In genomic region chr2:20050104-20050711, GRCh38 we compare ENCODE assay signal across 1 cellular context.
TF ChIP-seq lines count a peak whose summit lies in the region.

No MANE protein-coding gene starts in this region.

TF ChIP-seq in GM12878, 131 proteins besides CTCF, POLR2A, EP300 and RAD21 (continued from another document):
- TF ChIP-seq ZNF687 (IDR thresholded peaks at IDR 0.05) (peak; percentile 10; the same call in 1 of the 2 replicates), GATAD2B (conservative IDR thresholded peaks at IDR 0.05; ENCODE audit: low read depth) (no peak), NFXL1 (IDR thresholded peaks at IDR 0.05; ENCODE audit: borderline replicate concordance) (no peak), FOXK2 (IDR thresholded peaks at IDR 0.05) (no peak), ZZZ3 (IDR thresholded peaks at IDR 0.05; ENCODE audit: control insufficient read depth, insufficient read length, low read depth) (no peak), POU2F2 (IDR thresholded peaks at IDR 0.05; ENCODE audit: borderline replicate concordance, low read depth, low read length) (no peak; the same call in 2 of the 3 replicates), HDGF (IDR thresholded peaks at IDR 0.05) (no peak), RB1 (IDR thresholded peaks at IDR 0.05; ENCODE audit: borderline replicate concordance) (no peak), BMI1 (IDR thresholded peaks at IDR 0.05; ENCODE audit: borderline replicate concordance) (no peak), ZNF622 (IDR thresholded peaks at IDR 0.05) (no peak), CBX5 (IDR thresholded peaks at IDR 0.05; ENCODE audit: low read depth) (0 out of 2 replicates have a peak, but pooled peaks have one; percentile 23), IKZF2 (IDR thresholded peaks at IDR 0.05) (peak; percentile 32 to 48; a peak in 2 of 4 replicates)
- TF ChIP-seq, protein P1, sequence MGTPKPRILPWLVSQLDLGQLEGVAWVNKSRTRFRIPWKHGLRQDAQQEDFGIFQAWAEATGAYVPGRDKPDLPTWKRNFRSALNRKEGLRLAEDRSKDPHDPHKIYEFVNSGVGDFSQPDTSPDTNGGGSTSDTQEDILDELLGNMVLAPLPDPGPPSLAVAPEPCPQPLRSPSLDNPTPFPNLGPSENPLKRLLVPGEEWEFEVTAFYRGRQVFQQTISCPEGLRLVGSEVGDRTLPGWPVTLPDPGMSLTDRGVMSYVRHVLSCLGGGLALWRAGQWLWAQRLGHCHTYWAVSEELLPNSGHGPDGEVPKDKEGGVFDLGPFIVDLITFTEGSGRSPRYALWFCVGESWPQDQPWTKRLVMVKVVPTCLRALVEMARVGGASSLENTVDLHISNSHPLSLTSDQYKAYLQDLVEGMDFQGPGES (IDR thresholded peaks at IDR 0.05), result no peak; the same call in 1 of the 2 replicates
- TF ChIP-seq, protein P2, sequence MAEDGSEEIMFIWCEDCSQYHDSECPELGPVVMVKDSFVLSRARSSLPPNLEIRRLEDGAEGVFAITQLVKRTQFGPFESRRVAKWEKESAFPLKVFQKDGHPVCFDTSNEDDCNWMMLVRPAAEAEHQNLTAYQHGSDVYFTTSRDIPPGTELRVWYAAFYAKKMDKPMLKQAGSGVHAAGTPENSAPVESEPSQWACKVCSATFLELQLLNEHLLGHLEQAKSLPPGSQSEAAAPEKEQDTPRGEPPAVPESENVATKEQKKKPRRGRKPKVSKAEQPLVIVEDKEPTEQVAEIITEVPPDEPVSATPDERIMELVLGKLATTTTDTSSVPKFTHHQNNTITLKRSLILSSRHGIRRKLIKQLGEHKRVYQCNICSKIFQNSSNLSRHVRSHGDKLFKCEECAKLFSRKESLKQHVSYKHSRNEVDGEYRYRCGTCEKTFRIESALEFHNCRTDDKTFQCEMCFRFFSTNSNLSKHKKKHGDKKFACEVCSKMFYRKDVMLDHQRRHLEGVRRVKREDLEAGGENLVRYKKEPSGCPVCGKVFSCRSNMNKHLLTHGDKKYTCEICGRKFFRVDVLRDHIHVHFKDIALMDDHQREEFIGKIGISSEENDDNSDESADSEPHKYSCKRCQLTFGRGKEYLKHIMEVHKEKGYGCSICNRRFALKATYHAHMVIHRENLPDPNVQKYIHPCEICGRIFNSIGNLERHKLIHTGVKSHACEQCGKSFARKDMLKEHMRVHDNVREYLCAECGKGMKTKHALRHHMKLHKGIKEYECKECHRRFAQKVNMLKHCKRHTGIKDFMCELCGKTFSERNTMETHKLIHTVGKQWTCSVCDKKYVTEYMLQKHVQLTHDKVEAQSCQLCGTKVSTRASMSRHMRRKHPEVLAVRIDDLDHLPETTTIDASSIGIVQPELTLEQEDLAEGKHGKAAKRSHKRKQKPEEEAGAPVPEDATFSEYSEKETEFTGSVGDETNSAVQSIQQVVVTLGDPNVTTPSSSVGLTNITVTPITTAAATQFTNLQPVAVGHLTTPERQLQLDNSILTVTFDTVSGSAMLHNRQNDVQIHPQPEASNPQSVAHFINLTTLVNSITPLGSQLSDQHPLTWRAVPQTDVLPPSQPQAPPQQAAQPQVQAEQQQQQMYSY (CRISPR knock-in tag; IDR thresholded peaks at IDR 0.05), result no peak
- TF ChIP-seq, protein P3, sequence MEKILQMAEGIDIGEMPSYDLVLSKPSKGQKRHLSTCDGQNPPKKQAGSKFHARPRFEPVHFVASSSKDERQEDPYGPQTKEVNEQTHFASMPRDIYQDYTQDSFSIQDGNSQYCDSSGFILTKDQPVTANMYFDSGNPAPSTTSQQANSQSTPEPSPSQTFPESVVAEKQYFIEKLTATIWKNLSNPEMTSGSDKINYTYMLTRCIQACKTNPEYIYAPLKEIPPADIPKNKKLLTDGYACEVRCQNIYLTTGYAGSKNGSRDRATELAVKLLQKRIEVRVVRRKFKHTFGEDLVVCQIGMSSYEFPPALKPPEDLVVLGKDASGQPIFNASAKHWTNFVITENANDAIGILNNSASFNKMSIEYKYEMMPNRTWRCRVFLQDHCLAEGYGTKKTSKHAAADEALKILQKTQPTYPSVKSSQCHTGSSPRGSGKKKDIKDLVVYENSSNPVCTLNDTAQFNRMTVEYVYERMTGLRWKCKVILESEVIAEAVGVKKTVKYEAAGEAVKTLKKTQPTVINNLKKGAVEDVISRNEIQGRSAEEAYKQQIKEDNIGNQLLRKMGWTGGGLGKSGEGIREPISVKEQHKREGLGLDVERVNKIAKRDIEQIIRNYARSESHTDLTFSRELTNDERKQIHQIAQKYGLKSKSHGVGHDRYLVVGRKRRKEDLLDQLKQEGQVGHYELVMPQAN (conservative IDR thresholded peaks at IDR 0.05), result 0 out of 2 replicates have a peak, but pooled peaks have one; percentile 23
- TF ChIP-seq, protein P4, sequence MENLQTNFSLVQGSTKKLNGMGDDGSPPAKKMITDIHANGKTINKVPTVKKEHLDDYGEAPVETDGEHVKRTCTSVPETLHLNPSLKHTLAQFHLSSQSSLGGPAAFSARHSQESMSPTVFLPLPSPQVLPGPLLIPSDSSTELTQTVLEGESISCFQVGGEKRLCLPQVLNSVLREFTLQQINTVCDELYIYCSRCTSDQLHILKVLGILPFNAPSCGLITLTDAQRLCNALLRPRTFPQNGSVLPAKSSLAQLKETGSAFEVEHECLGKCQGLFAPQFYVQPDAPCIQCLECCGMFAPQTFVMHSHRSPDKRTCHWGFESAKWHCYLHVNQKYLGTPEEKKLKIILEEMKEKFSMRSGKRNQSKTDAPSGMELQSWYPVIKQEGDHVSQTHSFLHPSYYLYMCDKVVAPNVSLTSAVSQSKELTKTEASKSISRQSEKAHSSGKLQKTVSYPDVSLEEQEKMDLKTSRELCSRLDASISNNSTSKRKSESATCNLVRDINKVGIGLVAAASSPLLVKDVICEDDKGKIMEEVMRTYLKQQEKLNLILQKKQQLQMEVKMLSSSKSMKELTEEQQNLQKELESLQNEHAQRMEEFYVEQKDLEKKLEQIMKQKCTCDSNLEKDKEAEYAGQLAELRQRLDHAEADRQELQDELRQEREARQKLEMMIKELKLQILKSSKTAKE (IDR thresholded peaks at IDR 0.05; ENCODE audit: low read depth, poor library complexity, severe bottlenecking), result peak; percentile 58
- TF ChIP-seq, protein P5, sequence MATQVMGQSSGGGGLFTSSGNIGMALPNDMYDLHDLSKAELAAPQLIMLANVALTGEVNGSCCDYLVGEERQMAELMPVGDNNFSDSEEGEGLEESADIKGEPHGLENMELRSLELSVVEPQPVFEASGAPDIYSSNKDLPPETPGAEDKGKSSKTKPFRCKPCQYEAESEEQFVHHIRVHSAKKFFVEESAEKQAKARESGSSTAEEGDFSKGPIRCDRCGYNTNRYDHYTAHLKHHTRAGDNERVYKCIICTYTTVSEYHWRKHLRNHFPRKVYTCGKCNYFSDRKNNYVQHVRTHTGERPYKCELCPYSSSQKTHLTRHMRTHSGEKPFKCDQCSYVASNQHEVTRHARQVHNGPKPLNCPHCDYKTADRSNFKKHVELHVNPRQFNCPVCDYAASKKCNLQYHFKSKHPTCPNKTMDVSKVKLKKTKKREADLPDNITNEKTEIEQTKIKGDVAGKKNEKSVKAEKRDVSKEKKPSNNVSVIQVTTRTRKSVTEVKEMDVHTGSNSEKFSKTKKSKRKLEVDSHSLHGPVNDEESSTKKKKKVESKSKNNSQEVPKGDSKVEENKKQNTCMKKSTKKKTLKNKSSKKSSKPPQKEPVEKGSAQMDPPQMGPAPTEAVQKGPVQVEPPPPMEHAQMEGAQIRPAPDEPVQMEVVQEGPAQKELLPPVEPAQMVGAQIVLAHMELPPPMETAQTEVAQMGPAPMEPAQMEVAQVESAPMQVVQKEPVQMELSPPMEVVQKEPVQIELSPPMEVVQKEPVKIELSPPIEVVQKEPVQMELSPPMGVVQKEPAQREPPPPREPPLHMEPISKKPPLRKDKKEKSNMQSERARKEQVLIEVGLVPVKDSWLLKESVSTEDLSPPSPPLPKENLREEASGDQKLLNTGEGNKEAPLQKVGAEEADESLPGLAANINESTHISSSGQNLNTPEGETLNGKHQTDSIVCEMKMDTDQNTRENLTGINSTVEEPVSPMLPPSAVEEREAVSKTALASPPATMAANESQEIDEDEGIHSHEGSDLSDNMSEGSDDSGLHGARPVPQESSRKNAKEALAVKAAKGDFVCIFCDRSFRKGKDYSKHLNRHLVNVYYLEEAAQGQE (IDR thresholded peaks at IDR 0.05; ENCODE audit: low read depth, low read length), result no peak
